In the genomic region with DNA sequence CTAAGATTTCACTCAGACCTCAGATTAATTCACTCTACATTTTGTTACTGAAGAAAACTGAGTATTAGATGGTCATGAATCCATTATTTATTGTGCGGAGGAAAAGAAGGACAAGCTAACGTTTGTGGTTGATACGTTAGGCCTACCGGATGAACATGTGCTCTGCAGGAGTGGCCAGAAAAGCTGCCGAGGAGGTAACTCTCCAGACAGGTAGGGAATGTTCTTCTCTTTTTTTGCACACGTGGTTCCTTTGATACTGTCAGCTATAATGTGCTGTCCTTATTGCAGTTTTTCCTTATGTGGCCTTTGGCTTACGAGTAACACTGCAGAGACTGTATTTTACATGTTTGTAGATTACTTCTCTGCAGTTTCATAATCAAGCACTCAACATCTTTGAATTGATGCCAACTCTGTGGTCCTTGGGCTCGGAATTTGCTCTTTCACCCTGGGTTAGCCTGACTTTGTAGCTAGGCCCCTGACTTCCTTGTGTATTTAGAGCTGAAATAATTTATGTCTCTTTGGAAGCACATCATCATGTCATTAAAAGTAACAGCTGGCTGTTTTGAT, we compare ENCODE assay signal across 17 cellular contexts. TPM values are rescaled to one million over a fixed set of nuclear protein-coding genes. Genes with fewer than 3 reads are reported as not detected.
DNase-seq lines count a peak whose midpoint lies in the region; FAIRE-seq and TF ChIP-seq lines count a peak whose summit lies in the region.
"Had no signal": no experiment of that assay in that cellular context is flagged by ENCODE, and none has a peak within 500 bp of the region (broad histone marks: within the 10 kb centered on the region; RNA-seq: fewer than 3 reads in every experiment).

No MANE protein-coding gene starts in this region.

- BruUV-seq in mammary epithelial cell (replicated peaks; lab: Mats Ljungman, UMichigan) = no TSS peak

- H2AK5ac ChIP-seq in mesenchymal stem cell (ENCODE audit: low read length, severe bottlenecking) = no peak overlapping the region

- H3K4ac ChIP-seq in mesenchymal stem cell (ENCODE audit: low read depth in 1 of 2, low read length in 2 of 2) = no peak overlapping the region

- DNase-seq in DMS 273 treated with DMSO at 0.1 percent for 48 hours (lab: John Stamatoyannopoulos, UW) (peak; percentile 48), NCI-H446 treated with DMSO at 0.1 percent for 48 hours (lab: John Stamatoyannopoulos, UW) (peak; percentile 30), erythroblast (lab: John Stamatoyannopoulos, UW) (peak; percentile 12 to 23), mesenchymal stem cell (peak; percentile 42), G401 (ENCODE audit: low spot score) (no peak), H54 (ENCODE audit: insufficient read length, low spot score) (no peak), mammary epithelial cell (no peak)
- DNase-seq in T-helper 2 cell treated with Interferon-gamma antibody and Interleukin-4, amounts not matched to agents 5 μg/mL and 100 μg/mL, for 36 hours (ENCODE audit: low spot score) = no peak
- DNase-seq: activated CD4-positive, alpha-beta memory T cell treated with anti-CD3 and anti-CD28 coated beads for 36 hours; AML-193; head of caudate nucleus; PC-3; stimulated activated CD4-positive, alpha-beta T cell treated with anti-CD3 and anti-CD28 coated beads, Interleukin-4, amount 100 ng/mL, for 24 hours; stimulated activated CD8-positive, alpha-beta memory T cell treated with anti-CD3 and anti-CD28 coated beads, Interleukin-4, amount 100 ng/mL, for 48 hours had no signal

- no peak overlapping the region for H2BK120ac ChIP-seq in mesenchymal stem cell (ENCODE audit: low read depth, low read length)

- TF ChIP-seq POLR2A in erythroblast (IDR thresholded peaks at IDR 0.05; ENCODE audit: low read length) (no peak), H54 (IDR thresholded peaks at IDR 0.05; ENCODE audit: low read depth, low read length) (no peak)

- peaks cover 30% of the 10 kb centered on the region for H3K79me1 ChIP-seq in mesenchymal stem cell (replicated peaks; ENCODE audit: low read length, poor library complexity, severe bottlenecking)

- H3K9ac ChIP-seq in mesenchymal stem cell (ENCODE audit: low read length) (no peak overlapping the region), mammary epithelial cell (ENCODE audit: insufficient read depth, low read length) (no peak overlapping the region)

- H3K9me3 Mint-ChIP-seq in T-helper 2 cell treated with Interferon-gamma antibody and Interleukin-4, amounts not matched to agents 5 μg/mL and 100 μg/mL, for 36 hours = no peaks in the 10 kb centered on the region
- H3K9me3 Mint-ChIP-seq: activated CD4-positive, alpha-beta memory T cell treated with anti-CD3 and anti-CD28 coated beads for 36 hours; dendritic cell treated with granulocyte-macrophage colony-stimulating factor and Interleukin-4, amounts not matched to agents 40 ng/mL and 50 ng/mL, for 4 days had no signal

- H3K36me3 Mint-ChIP-seq in T-helper 2 cell treated with Interferon-gamma antibody and Interleukin-4, amounts not matched to agents 5 μg/mL and 100 μg/mL, for 36 hours (ENCODE audit: low read depth) = peaks cover 56% of the 10 kb centered on the region

- no peak overlapping the region for H4K91ac ChIP-seq in mesenchymal stem cell (ENCODE audit: low read length)

- no peak overlapping the region for H4K8ac ChIP-seq in mesenchymal stem cell (ENCODE audit: low read length)

- H3K18ac ChIP-seq in mesenchymal stem cell (ENCODE audit: low read depth in 1 of 2, low read length in 2 of 2) = no peak overlapping the region

- H2AFZ ChIP-seq in mesenchymal stem cell (ENCODE audit: low read depth, low read length) (no peak overlapping the region), mammary epithelial cell (ENCODE audit: low read depth, low read length) (no peak overlapping the region)

- no peak overlapping the region for H3K4me3 ChIP-seq in mesenchymal stem cell (ENCODE audit: insufficient read depth in 1 of 2, low read depth in 1 of 2, low read length in 2 of 2)
- no peak overlapping the region for H3K4me3 ChIP-seq in mammary epithelial cell (replicated peaks in 1 of 3; ENCODE audit: insufficient read depth in 1 of 3, low read depth in 2 of 3, low read length in 3 of 3)

- peaks cover 43% of the 10 kb centered on the region for H3K79me2 ChIP-seq in mammary epithelial cell (ENCODE audit: insufficient read depth, low read length)

- no peaks in the 10 kb centered on the region for H3K4me1 Mint-ChIP-seq in T-helper 2 cell treated with Interferon-gamma antibody and Interleukin-4, amounts not matched to agents 5 μg/mL and 100 μg/mL, for 36 hours (ENCODE audit: low read depth)

- no peak overlapping the region for H3K4me3 Mint-ChIP-seq in T-helper 2 cell treated with Interferon-gamma antibody and Interleukin-4, amounts not matched to agents 5 μg/mL and 100 μg/mL, for 36 hours
- H3K4me3 Mint-ChIP-seq: activated CD4-positive, alpha-beta memory T cell treated with anti-CD3 and anti-CD28 coated beads for 36 hours; dendritic cell treated with granulocyte-macrophage colony-stimulating factor and Interleukin-4, amounts not matched to agents 40 ng/mL and 50 ng/mL, for 4 days had no signal

- FAIRE-seq in H54 (lab: Jason Lieb, UNC) = no peak
- FAIRE-seq: islet of Langerhans had no signal

- peaks cover 3% of the 10 kb centered on the region for H4K20me1 ChIP-seq in mammary epithelial cell (ENCODE audit: insufficient read depth, low read length)

- CTCF ChIA-PET in mammary epithelial cell (lab: Charles Lee; ENCODE audit: low non-redundant PET) = no interaction called here

- intact Hi-C loops in mammary epithelial cell (cut with micrococcal nuclease) = no loop called here

- no peak overlapping the region for H3K4me2 ChIP-seq in mesenchymal stem cell (ENCODE audit: low read length, poor library complexity, severe bottlenecking)
- no peak overlapping the region for H3K4me2 ChIP-seq in mammary epithelial cell (ENCODE audit: insufficient read depth, low read depth, low read length)

- H3K27ac Mint-ChIP-seq in T-helper 2 cell treated with Interferon-gamma antibody and Interleukin-4, amounts not matched to agents 5 μg/mL and 100 μg/mL, for 36 hours = no peak overlapping the region
- H3K27ac Mint-ChIP-seq: activated CD4-positive, alpha-beta memory T cell treated with anti-CD3 and anti-CD28 coated beads for 36 hours; dendritic cell treated with granulocyte-macrophage colony-stimulating factor and Interleukin-4, amounts not matched to agents 40 ng/mL and 50 ng/mL, for 4 days had no signal

- H3K9me3 ChIP-seq in mesenchymal stem cell (ENCODE audit: control insufficient read depth, low read length) = no peaks in the 10 kb centered on the region
- no peaks in the 10 kb centered on the region for H3K9me3 ChIP-seq in mammary epithelial cell (replicated peaks; ENCODE audit: insufficient read depth, low read length)

- H3K27ac ChIP-seq in mesenchymal stem cell (ENCODE audit: low read length, poor library complexity, severe bottlenecking) (no peak overlapping the region), mammary epithelial cell (ENCODE audit: insufficient read depth, low read depth, low read length) (no peak overlapping the region)
- H3K27ac ChIP-seq: epithelial cell of prostate had no signal

- 90% methylated on average over 7 of the region's 8 CpGs for WGBS in mesenchymal stem cell
- WGBS in mammary epithelial cell (ENCODE audit: low coverage, missing lambda C conversion rate) = 94% methylated on average over 7 of the region's 8 CpGs

- H3K36me3 ChIP-seq in mesenchymal stem cell (ENCODE audit: control insufficient read depth in 1 of 2, insufficient read depth in 2 of 2, low read depth in 1 of 2, low read length in 2 of 2) (peaks cover 7 to 83% of the 10 kb centered on the region in 2 experiments), mammary epithelial cell (ENCODE audit: insufficient read depth, low read length) (peaks cover 10% of the 10 kb centered on the region)

- H3K23ac ChIP-seq in mesenchymal stem cell (ENCODE audit: low read length in 2 of 2) = no peak overlapping the region

- no peaks in the 10 kb centered on the region for H3K4me1 ChIP-seq in mesenchymal stem cell (ENCODE audit: control insufficient read depth, insufficient read depth, low read depth, low read length)
- no peaks in the 10 kb centered on the region for H3K4me1 ChIP-seq in mammary epithelial cell (ENCODE audit: insufficient read depth, low read length)

- H3K27me3 ChIP-seq in mesenchymal stem cell (ENCODE audit: control insufficient read depth in 1 of 2, insufficient read depth in 1 of 2, low read length in 2 of 2) (no peaks in the 10 kb centered on the region), mammary epithelial cell (ENCODE audit: insufficient read depth, low read length) (no peaks in the 10 kb centered on the region)

- no peaks in the 10 kb centered on the region for H3K27me3 Mint-ChIP-seq in T-helper 2 cell treated with Interferon-gamma antibody and Interleukin-4, amounts not matched to agents 5 μg/mL and 100 μg/mL, for 36 hours (ENCODE audit: low read depth)
- H3K27me3 Mint-ChIP-seq: activated CD4-positive, alpha-beta memory T cell treated with anti-CD3 and anti-CD28 coated beads for 36 hours; dendritic cell treated with granulocyte-macrophage colony-stimulating factor and Interleukin-4, amounts not matched to agents 40 ng/mL and 50 ng/mL, for 4 days had no signal

- no peak for TF ChIP-seq CTCF in mammary epithelial cell (conservative IDR thresholded peaks at IDR 0.05 in 1 of 2, IDR thresholded peaks at IDR 0.05 in 1 of 2; ENCODE audit: extremely low read depth in 1 of 2, insufficient read depth in 1 of 2, low read depth in 1 of 2, low read length in 2 of 2)

- H2BK12ac ChIP-seq in mesenchymal stem cell (ENCODE audit: low read length in 2 of 2) = no peak overlapping the region

- H3K14ac ChIP-seq in mesenchymal stem cell (ENCODE audit: low read length in 2 of 2) = no peak overlapping the region

- dilution Hi-C loops in mammary epithelial cell (cut with HindIII; ENCODE audit: low sequenced_read_pairs) = no loop called here

- no peak overlapping the region for H2BK5ac ChIP-seq in mesenchymal stem cell (ENCODE audit: low read depth, low read length, poor library complexity, severe bottlenecking)

- in situ Hi-C loops in G401 (cut with HindIII; ENCODE audit: low sequenced_read_pairs) = no loop called here
- in situ Hi-C loops in mammary epithelial cell (cut with MboI; ENCODE audit: low sequenced_read_pairs in 2 of 2) = no loop called here

- no peak overlapping the region for H2BK15ac ChIP-seq in mesenchymal stem cell (ENCODE audit: low read depth, poor library complexity, severe bottlenecking)

RNA-seq across cellular contexts. Expression of gene MTR, which starts 13.6 kb away (rescaled TPM):
- polyA plus RNA-seq in mesenchymal stem cell (2013, experiment 1 of 2) = 7.8 TPM
- 7.5 TPM for polyA plus RNA-seq in mesenchymal stem cell (2013, experiment 2 of 2)
- total RNA-seq in G401 (2014; rRNA removed; shearing (Covaris generic)) = 6.3 and 10.7 TPM in 2 replicates
- total RNA-seq in mammary epithelial cell = 10 to 100 TPM; 36.7 to 39.8 TPM
- 8.1 TPM for polyA plus RNA-seq in mammary epithelial cell
- polyA minus RNA-seq in mammary epithelial cell = 29.2 TPM

Comparison
In these comparisons a context has a peak if more than half of its experiments do, and no peak if none do; other contexts are left out.
1. DNase-seq: peak in DMS 273 treated with DMSO at 0.1 percent for 48 hours (single experiment), NCI-H446 treated with DMSO at 0.1 percent for 48 hours (single experiment), erythroblast (2 of 2) and mesenchymal stem cell (single experiment); none in G401 (single experiment), H54 (single experiment), mammary epithelial cell (single experiment) and T-helper 2 cell treated with Interferon-gamma antibody and Interleukin-4, amounts not matched to agents 5 μg/mL and 100 μg/mL, for 36 hours (single experiment).